ENCODE assay signal across 8 cellular contexts in the genomic region with DNA sequence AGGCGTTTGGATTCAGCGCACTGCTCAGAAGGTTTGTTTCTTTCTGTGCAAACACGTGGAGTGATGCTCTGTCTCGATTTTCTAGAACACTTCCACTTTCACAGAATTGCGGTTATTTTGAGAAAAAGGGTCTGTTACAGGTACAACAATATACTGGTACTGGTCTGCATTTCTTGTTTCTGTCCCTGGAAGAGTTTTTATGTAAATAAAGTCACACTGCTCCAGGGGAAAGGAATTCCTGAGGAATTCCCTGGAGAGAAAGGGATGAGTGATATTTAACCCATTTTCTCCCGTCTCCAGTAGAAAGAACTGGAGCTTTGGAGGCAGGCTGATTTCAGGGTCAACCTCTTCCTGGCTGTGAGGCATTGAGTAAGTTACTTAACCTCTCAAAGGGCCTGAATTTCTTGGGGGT. TPM values are rescaled to one million over a fixed set of nuclear protein-coding genes. Genes with fewer than 3 reads are reported as not detected.
DNase-seq lines count a peak whose midpoint lies in the region; ATAC-seq and TF ChIP-seq lines count a peak whose summit lies in the region.

No MANE protein-coding gene starts in this region.

- intact Hi-C loops in A673 (cut with micrococcal nuclease; ENCODE audit: unreplicated experiment) (no loop called here), Panc1 (cut with micrococcal nuclease; ENCODE audit: unreplicated experiment) (no loop called here)

- peak overlapping the region; percentile 82 for H3K27ac ChIP-seq in A673 (ENCODE audit: low read depth, low read length, poor library complexity, severe bottlenecking)
- peak overlapping the region; percentile 67 for H3K27ac ChIP-seq in Panc1 (ENCODE audit: low read length)

- H3K4me1 ChIP-seq in A673 (ENCODE audit: insufficient read depth, low read length, poor library complexity, severe bottlenecking) (peaks cover 26% of the 10 kb centered on the region), Panc1 (ENCODE audit: control insufficient read depth, insufficient read depth, low read length) (peaks cover 27% of the 10 kb centered on the region)

- CTCF ChIA-PET in A673 (lab: Charles Lee): interaction anchor here (1.1 kb wide), 1 partner anchor 358 kb away, joined by 4 read pairs; no protein-coding TSS in a partner anchor
- CTCF ChIA-PET in Panc1 (lab: Charles Lee): interaction anchor here (0.8 kb wide), 1 partner anchor 364 kb away, joined by 3 read pairs; no protein-coding TSS in a partner anchor

- in situ Hi-C loops in Panc1 (cut with HindIII; ENCODE audit: low pct_unique_long_range_greater_than_20kb, low sequenced_read_pairs): no loop called here

- H3K4me3 ChIP-seq in A673 (ENCODE audit: low read depth, low read length, poor library complexity, severe bottlenecking) (peak overlapping the region; percentile 26), Panc1 (ENCODE audit: low read depth in 2 of 2, low read length in 2 of 2) (peak overlapping the region in 1 of 2 experiments; percentile 28; a peak in 2 of 4 replicates)

- no TSS peak for BruUV-seq in A673 (replicated peaks; lab: Mats Ljungman, UMichigan)
- no TSS peak for BruUV-seq in Panc1 (replicated peaks; lab: Mats Ljungman, UMichigan)

- H3K9me3 ChIP-seq in A673 (ENCODE audit: low read depth, low read length, poor library complexity, severe bottlenecking) (no peaks in the 10 kb centered on the region), Panc1 (ENCODE audit: control insufficient read depth, insufficient read depth, low read depth, low read length) (no peaks in the 10 kb centered on the region)

- ATAC-seq in GM18873 (IDR thresholded peaks at IDR 0.05; ENCODE audit: low FRiP score, unreplicated experiment) (peak; percentile 11), Panc1 (peak; percentile 37), HG02610 (IDR thresholded peaks at IDR 0.05; ENCODE audit: unreplicated experiment) (no peak)

- no peaks in the 10 kb centered on the region for H3K36me3 ChIP-seq in A673 (ENCODE audit: insufficient read depth, low read length, poor library complexity, severe bottlenecking)
- H3K36me3 ChIP-seq in Panc1 (ENCODE audit: control insufficient read depth, insufficient read depth, low read length): no peaks in the 10 kb centered on the region

- POLR2A ChIA-PET in A673 (lab: Charles Lee; ENCODE audit: low non-redundant PET) (no interaction called here), Panc1 (lab: Charles Lee) (no interaction called here)

- no peak for TF ChIP-seq CTCF in A673 (conservative IDR thresholded peaks at IDR 0.05; ENCODE audit: low read depth, low read length)
- TF ChIP-seq CTCF in Panc1 (IDR thresholded peaks at IDR 0.05): no peak

- peak; percentile 54 for DNase-seq in A673 (ENCODE audit: low spot score)
- DNase-seq in Panc1 (ENCODE audit: low read depth, low spot score): no peak
- peak; percentile 80 for DNase-seq in hepatic stellate cell (ENCODE audit: low spot score)
- DNase-seq in NCI-H345 (lab: John Stamatoyannopoulos, UW): no peak
- no peak for DNase-seq in SIG-M5 (lab: John Stamatoyannopoulos, UW)
- DNase-seq in OCI-M2 (lab: John Stamatoyannopoulos, UW; ENCODE audit: unreplicated experiment): no peak

- no peaks in the 10 kb centered on the region for H3K27me3 ChIP-seq in A673 (replicated peaks; ENCODE audit: insufficient read depth, low read depth, low read length, poor library complexity)
- no peaks in the 10 kb centered on the region for H3K27me3 ChIP-seq in Panc1 (ENCODE audit: control insufficient read depth, insufficient read depth, low read length)

RNA-seq across cellular contexts. Expression of a gene that starts 16.2 kb away (rescaled TPM):
- total RNA-seq in A673 (2021): 28.5 and 38.4 TPM in 2 replicates
- 11.1 TPM for total RNA-seq in Panc1 (2021; ENCODE audit: unreplicated experiment)
- 4.5 TPM for polyA plus RNA-seq in Panc1 (2012; ENCODE audit: insufficient read length)

RNA-seq across cellular contexts. Expression of a gene that starts 48.0 kb away (rescaled TPM):
- total RNA-seq in A673 (2021) (not detected in 2 replicates), Panc1 (2021; ENCODE audit: unreplicated experiment) (not detected)
- not detected for polyA plus RNA-seq in Panc1 (2012; ENCODE audit: insufficient read length)

RNA-seq across cellular contexts. Expression of a gene that starts 52.8 kb away (rescaled TPM):
- total RNA-seq in A673 (2021) (not detected in 2 replicates), Panc1 (2021; ENCODE audit: unreplicated experiment) (not detected)
- polyA plus RNA-seq in Panc1 (2012; ENCODE audit: insufficient read length): not detected

RNA-seq across cellular contexts. Expression of a gene that starts 55.7 kb away (rescaled TPM):
- total RNA-seq in A673 (2021): not detected in 2 replicates
- not detected for total RNA-seq in Panc1 (2021; ENCODE audit: unreplicated experiment)
- polyA plus RNA-seq in Panc1 (2012; ENCODE audit: insufficient read length): not detected

RNA-seq across cellular contexts. Expression of a gene that starts 60.0 kb away (rescaled TPM):
- total RNA-seq in A673 (2021) (not detected in 2 replicates), Panc1 (2021; ENCODE audit: unreplicated experiment) (not detected)
- polyA plus RNA-seq in Panc1 (2012; ENCODE audit: insufficient read length): not detected

Comparison
In these comparisons a context has a peak if more than half of its experiments do, and no peak if none do; other contexts are left out.
1. DNase-seq: peak in A673 (single experiment) and hepatic stellate cell (single experiment); none in Panc1 (single experiment), NCI-H345 (single experiment), SIG-M5 (single experiment) and OCI-M2 (single experiment).